ENCODE assay signal across 8 cellular contexts in the genomic region with DNA sequence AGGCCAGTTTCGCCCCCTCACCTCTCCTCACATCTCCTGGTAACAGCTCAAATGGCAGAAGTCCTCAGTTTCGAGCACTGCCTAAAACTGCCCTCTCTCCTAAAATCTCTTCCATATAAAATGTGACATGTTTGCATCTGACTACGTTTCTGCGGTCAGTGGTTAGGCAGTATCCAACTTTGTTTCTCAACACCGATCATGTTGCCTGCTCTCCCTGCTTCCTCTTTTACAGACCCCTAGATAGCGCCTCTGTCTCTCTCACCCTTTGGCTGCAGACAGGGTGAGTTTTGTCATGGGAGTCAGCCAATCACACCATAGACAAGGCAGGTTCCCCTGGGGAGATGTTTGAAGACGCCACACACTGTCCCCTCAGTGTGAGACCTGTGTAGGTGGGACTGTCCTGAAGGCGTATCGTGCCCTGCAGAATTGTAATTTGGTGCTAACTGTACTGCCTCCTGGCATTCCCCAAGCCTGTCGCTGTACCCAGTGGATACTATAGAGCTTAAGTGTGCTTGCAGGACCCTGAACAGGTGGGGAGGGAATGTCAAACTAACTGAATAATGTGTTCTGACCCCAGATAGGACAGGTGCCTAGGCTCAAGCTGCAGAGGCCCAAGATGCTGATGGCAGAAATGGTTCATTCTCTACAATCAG. TPM values are rescaled to one million over a fixed set of nuclear protein-coding genes. Genes with fewer than 3 reads are reported as not detected.
DNase-seq lines count a peak whose midpoint lies in the region; ATAC-seq, FAIRE-seq and TF ChIP-seq lines count a peak whose summit lies in the region.

No MANE protein-coding gene starts in this region.

- peak overlapping the region; percentile 94 to 100 (median 98) for H3K27ac ChIP-seq in BLaER1 treated with 17β-estradiol and CSF1 and Interleukin-3, amounts not matched to agents 10 nM and 100 nM
- H3K27ac ChIP-seq in GM12878 (ENCODE audit: control insufficient read depth, insufficient read depth) (peak overlapping the region; percentile 56; the same call in 1 of the 2 replicates), substantia nigra (ENCODE audit: low read depth, low read length, poor library complexity, severe bottlenecking) (peak overlapping the region; percentile 85)

- CTCF ChIA-PET in GM12878 (lab: Yijun Ruan, JAX) = interaction anchor here (0.6 to 1.2 kb wide), 4 partner anchors 62 to 472 kb away, joined by 3 to 4 read pairs (median 4); no protein-coding TSS in a partner anchor

- RAD21 ChIA-PET in GM12878 (lab: Charles Lee; ENCODE audit: unreplicated experiment) = interaction anchor here (0.8 to 1.0 kb wide), 2 partner anchors 37 to 75 kb away, joined by 3 read pairs; no protein-coding TSS in a partner anchor

- H2AFZ ChIP-seq in GM12878 (ENCODE audit: control insufficient read depth, low read depth, low read length) = peak overlapping the region; percentile 86

- intact Hi-C loops in GM12878 (cut with micrococcal nuclease; ENCODE audit: unreplicated experiment) = no loop called here

- H3K36me3 ChIP-seq in BLaER1 treated with 17β-estradiol and CSF1 and Interleukin-3, amounts not matched to agents 10 nM and 100 nM = peaks cover 24 to 44% (median 34%) of the 10 kb centered on the region in 11 experiments
- H3K36me3 ChIP-seq in GM12878 (ENCODE audit: control insufficient read depth in 2 of 2, insufficient read depth in 2 of 2, low read length in 1 of 2) (no peaks in the 10 kb centered on the region; a peak in 1 of 4 replicates), kidney epithelial cell (ENCODE audit: control insufficient read depth, insufficient read depth, low read length) (no peaks in the 10 kb centered on the region)

- H3K4me1 ChIP-seq in BLaER1 treated with 17β-estradiol and CSF1 and Interleukin-3, amounts not matched to agents 10 nM and 100 nM = peaks cover 47 to 68% (median 54%) of the 10 kb centered on the region in 10 experiments
- no peaks in the 10 kb centered on the region for H3K4me1 ChIP-seq in GM12878 (ENCODE audit: control insufficient read depth, insufficient read depth, low read length)

- no peak for TF ChIP-seq POLR2A in GM12878 (IDR thresholded peaks at IDR 0.05; ENCODE audit: low read depth, low read length)

- H3K9ac ChIP-seq in BLaER1 treated with 17β-estradiol and CSF1 and Interleukin-3, amounts not matched to agents 10 nM and 100 nM = peak overlapping the region; percentile 95 to 100 (median 98)
- peak overlapping the region; percentile 84 for H3K9ac ChIP-seq in GM12878 (ENCODE audit: control insufficient read depth, insufficient read depth, low read length)

- SMC1A ChIA-PET in GM12878 (lab: Charles Lee; ENCODE audit: uncharacterized antibody, unreplicated experiment) = interaction anchor here (1.1 to 1.6 kb wide), 5 partner anchors 12 to 233 kb away, joined by 3 to 6 read pairs (median 3); no protein-coding TSS in a partner anchor

- POLR2A ChIA-PET in GM12878 (lab: Charles Lee) = interaction anchor here (0.8 kb wide), 1 partner anchor 81 kb away, joined by 3 read pairs; the partner anchor contains the start of genes GFM2 and NSA2

- TF ChIP-seq RAD21 in GM12878 (IDR thresholded peaks at IDR 0.05; ENCODE audit: insufficient read depth, low read depth, low read length) = no peak; the same call in 1 of the 2 replicates

- ATAC-seq in GM19455 (IDR thresholded peaks at IDR 0.05; ENCODE audit: unreplicated experiment) (peak; percentile 48), HG03565 (IDR thresholded peaks at IDR 0.05; ENCODE audit: unreplicated experiment) (peak; percentile 50), GM12878 (peak; percentile 76)

- TF ChIP-seq EP300 in GM12878 (IDR thresholded peaks at IDR 0.05; ENCODE audit: borderline replicate concordance in 1 of 2, control insufficient read depth in 1 of 2, low read depth in 2 of 2, low read length in 2 of 2) = 0 out of 4 replicates have a peak, but pooled peaks of 1 of the 2 experiments have one; percentile 14

- WGBS in GM12878 (ENCODE audit: insufficient coverage, insufficient replicate concordance, low lambda C conversion rate, missing lambda C conversion rate) = 26% methylated on average over 10 of the region's 10 CpGs

- no peaks in the 10 kb centered on the region for H3K9me3 ChIP-seq in BLaER1 treated with 17β-estradiol and CSF1 and Interleukin-3, amounts not matched to agents 10 nM and 100 nM (replicated peaks in 1 of 11)
- H3K9me3 ChIP-seq in GM12878 (replicated peaks; ENCODE audit: control insufficient read depth, insufficient read depth, low read length) = no peaks in the 10 kb centered on the region

- peak overlapping the region; percentile 85 to 100 (median 96) for H3K4me3 ChIP-seq in BLaER1 treated with 17β-estradiol and CSF1 and Interleukin-3, amounts not matched to agents 10 nM and 100 nM
- peak overlapping the region; percentile 80 for H3K4me3 ChIP-seq in GM12878
- peak overlapping the region; percentile 75 for H3K4me3 ChIP-seq in kidney epithelial cell (ENCODE audit: low read depth, low read length)

- H4K20me1 ChIP-seq in BLaER1 treated with 17β-estradiol and CSF1 and Interleukin-3, amounts not matched to agents 10 nM and 100 nM = peaks cover 13 to 50% (median 45%) of the 10 kb centered on the region in 11 experiments; a peak in 21 of 22 replicates
- H4K20me1 ChIP-seq in GM12878 (ENCODE audit: control insufficient read depth, insufficient read depth) = no peaks in the 10 kb centered on the region

- in situ Hi-C loops in GM12878 (cut with MboI) = no loop called here

- BruUV-seq in GM12878 (replicated peaks; lab: Mats Ljungman, UMichigan) = TSS peak; percentile 51

- peaks cover 4% of the 10 kb centered on the region for H3K79me2 ChIP-seq in GM12878 (ENCODE audit: control insufficient read depth, insufficient read depth, low read length)

- H3K27me3 ChIP-seq in BLaER1 treated with 17β-estradiol and CSF1 and Interleukin-3, amounts not matched to agents 10 nM and 100 nM = no peaks in the 10 kb centered on the region
- no peaks in the 10 kb centered on the region for H3K27me3 ChIP-seq in GM12878 (replicated peaks in 1 of 2; ENCODE audit: control insufficient read depth in 2 of 2, insufficient read depth in 2 of 2, low read length in 1 of 2)
- H3K27me3 ChIP-seq in kidney epithelial cell (ENCODE audit: control insufficient read depth, insufficient read depth, low read length) = no peaks in the 10 kb centered on the region

- TF ChIP-seq CTCF in GM12878 (IDR thresholded peaks at IDR 0.05 in 2 of 3, conservative IDR thresholded peaks at IDR 0.05 in 1 of 3; ENCODE audit: control insufficient read depth in 2 of 3, extremely low read depth in 1 of 3, insufficient read depth in 1 of 3, low read depth in 3 of 3, low read length in 3 of 3) (no peak), kidney epithelial cell (IDR thresholded peaks at IDR 0.05; ENCODE audit: insufficient read depth, low read length, poor library complexity, severe bottlenecking) (no peak)

- FAIRE-seq in GM12878 (lab: Jason Lieb, UNC) = peak; percentile 83

- DNase-seq in GM12878 (ENCODE audit: low read depth, low spot score) (peak; percentile 26), kidney epithelial cell (ENCODE audit: low read depth) (no peak), substantia nigra (lab: John Stamatoyannopoulos, UW) (no peak), GOT3 (lab: John Stamatoyannopoulos, UW) (no peak), HUDEP-2 (lab: John Stamatoyannopoulos, UW; ENCODE audit: unreplicated experiment in 76 of 76) (no peak)

- peak overlapping the region; percentile 79 to 96 (median 93) for H3K4me2 ChIP-seq in BLaER1 treated with 17β-estradiol and CSF1 and Interleukin-3, amounts not matched to agents 10 nM and 100 nM
- H3K4me2 ChIP-seq in GM12878 (ENCODE audit: control insufficient read depth, insufficient read depth) = peak overlapping the region; percentile 98

TF ChIP-seq in GM12878, 131 proteins besides CTCF, POLR2A, EP300 and RAD21 (continues in another document):
- TF ChIP-seq BACH1 (IDR thresholded peaks at IDR 0.05; ENCODE audit: borderline replicate concordance) (peak; percentile 26; the same call in 1 of the 2 replicates), SPI1 (IDR thresholded peaks at IDR 0.05; ENCODE audit: borderline replicate concordance, insufficient read depth, low read depth, low read length) (peak; percentile 87)

RNA-seq across cellular contexts. Expression of gene HEXB, which starts 1.1 kb away (rescaled TPM):
- 65.8 and 82.6 TPM in 2 replicates for total RNA-seq in GM12878 (2013; cell fraction: nucleolus; rRNA removed)
- 36.9 and 50.1 TPM in 2 replicates for total RNA-seq in GM12878 (2014; rRNA removed)
- total RNA-seq in GM12878 (2014; rRNA removed; fragmentation: Illumina TruSeq; extraction: Trizol) = 56.8 and 56.9 TPM in 2 replicates
- 37.3 and 43.6 TPM in 2 replicates for total RNA-seq in GM12878 (2021)
- polyA plus RNA-seq in GM12878 (2011; ENCODE audit: low read depth) = 25.0 TPM
- 76.0 and 109 TPM in 2 replicates for polyA plus RNA-seq in GM12878 (2011; rRNA removed)
- polyA plus RNA-seq in GM12878 (2011; cell fraction: cytosol; rRNA removed) = 31.1 and 32.1 TPM in 2 replicates
- polyA plus RNA-seq in GM12878 (2011; cell fraction: nucleus; rRNA removed) = 25.6 and 30.5 TPM in 2 replicates
- polyA plus RNA-seq in GM12878 (2012) = 37.1 and 40.9 TPM in 2 replicates
- 40.0 and 46.3 TPM in 2 replicates for polyA plus RNA-seq in GM12878 (2014; fragmentation: Illumina TruSeq; extraction: Trizol)
- 10 to 100 TPM; 13.5 to 43.4 TPM for polyA plus RNA-seq in GM12878 (2014; fragmentation: Nextera tagmentation; extraction: Ambion mirVana)
- polyA plus RNA-seq in GM12878 (2014; rRNA removed) = 41.8 and 47.1 TPM in 2 replicates
- polyA plus RNA-seq in GM12878 (2016; fragmentation: Nextera tagmentation; extraction: Ambion mirVana) = 10 to 100 TPM; 44.7 to 46.6 TPM
- 36.9 and 46.0 TPM in 2 replicates for polyA minus RNA-seq in GM12878 (2011; rRNA and poly(A)+ RNA removed)
- polyA minus RNA-seq in GM12878 (2011; cell fraction: cytosol; rRNA and poly(A)+ RNA removed) = 17.5 and 19.4 TPM in 2 replicates
- polyA minus RNA-seq in GM12878 (2011; cell fraction: nucleus; rRNA and poly(A)+ RNA removed) = 19.7 and 35.3 TPM in 2 replicates
- total RNA-seq in kidney epithelial cell = 101 and 122 TPM in 2 replicates

RNA-seq across cellular contexts. Expression of gene ENC1, which starts 45.6 kb away (rescaled TPM):
- total RNA-seq in GM12878 (2013; cell fraction: nucleolus; rRNA removed) = 137 and 148 TPM in 2 replicates
- total RNA-seq in GM12878 (2014; rRNA removed) (46.9 and 55.5 TPM in 2 replicates), GM12878 (2014; rRNA removed; fragmentation: Illumina TruSeq; extraction: Trizol) (23.2 and 24.6 TPM in 2 replicates), GM12878 (2021) (46.8 and 53.5 TPM in 2 replicates), kidney epithelial cell (72.5 and 104 TPM in 2 replicates)
- 7.3 TPM for polyA plus RNA-seq in GM12878 (2011; ENCODE audit: low read depth)
- polyA plus RNA-seq in GM12878 (2011; rRNA removed) (53.6 and 54.7 TPM in 2 replicates), GM12878 (2014; fragmentation: Illumina TruSeq; extraction: Trizol) (31.7 and 33.6 TPM in 2 replicates), GM12878 (2014; fragmentation: Nextera tagmentation; extraction: Ambion mirVana) (1 to 10 TPM; 8.2 to 8.5 TPM), GM12878 (2014; rRNA removed) (27.8 and 46.8 TPM in 2 replicates), GM12878 (2016; fragmentation: Nextera tagmentation; extraction: Ambion mirVana) (10 to 100 TPM; 32.4 to 36.3 TPM)
- 46.0 and 61.7 TPM in 2 replicates for polyA plus RNA-seq in GM12878 (2011; cell fraction: cytosol; rRNA removed)
- polyA plus RNA-seq in GM12878 (2011; cell fraction: nucleus; rRNA removed) = 81.6 and 87.0 TPM in 2 replicates
- 9.2 and 11.5 TPM in 2 replicates for polyA plus RNA-seq in GM12878 (2012)
- 102 and 112 TPM in 2 replicates for polyA minus RNA-seq in GM12878 (2011; rRNA and poly(A)+ RNA removed)
- 29.0 and 29.4 TPM in 2 replicates for polyA minus RNA-seq in GM12878 (2011; cell fraction: cytosol; rRNA and poly(A)+ RNA removed)
- 127 and 189 TPM in 2 replicates for polyA minus RNA-seq in GM12878 (2011; cell fraction: nucleus; rRNA and poly(A)+ RNA removed)
